Comparison of ENCODE assay signal across 21 cellular contexts in the genomic region with DNA sequence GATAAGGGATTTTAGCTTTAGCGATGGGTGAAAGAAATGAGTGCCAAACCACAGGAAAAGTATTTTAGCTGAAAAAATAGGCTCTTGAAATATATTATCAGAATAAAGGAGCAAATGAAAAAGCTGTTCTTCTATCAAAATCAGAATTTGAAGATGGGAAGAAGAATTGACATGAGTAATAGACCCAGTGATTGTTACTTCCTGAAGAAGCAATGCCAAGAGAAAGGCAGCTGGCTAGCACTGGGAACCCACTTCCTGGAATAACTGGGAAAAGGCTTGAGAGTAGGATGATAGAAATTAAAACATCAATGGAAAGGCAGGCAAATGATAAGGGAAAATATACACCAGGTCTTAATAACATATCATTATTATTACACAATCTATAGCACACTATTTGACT. TPM values are rescaled to one million over a fixed set of nuclear protein-coding genes. Genes with fewer than 3 reads are reported as not detected.
A peak's percentile ranks its signal among the peaks of the same experiment; 100 is the strongest.
DNase-seq lines count a peak whose midpoint lies in the region; ATAC-seq lines count a peak whose summit lies in the region.
"Had no signal": no experiment of that assay in that cellular context is flagged by ENCODE, and none has a peak within 500 bp of the region (broad histone marks: within the 10 kb centered on the region; RNA-seq: fewer than 3 reads in every experiment).

No MANE protein-coding gene starts in this region.

- no peak overlapping the region for H3K4me3 ChIP-seq in MG63
- H3K4me3 ChIP-seq: gastroesophageal sphincter, sigmoid colon, suprapubic skin had no signal

- DNase-seq in EH (ENCODE audit: low read depth) (peak; percentile 51), MG63 (peak; percentile 64), dermis blood vessel endothelial cell (peak; percentile 66), lung microvascular endothelial cell (ENCODE audit: low read depth in 2 of 2) (peak; percentile 45 to 71), NCI-H526 treated with DMSO at 0.1 percent for 48 hours (lab: John Stamatoyannopoulos, UW) (no peak), NCI-H446 treated with DMSO at 0.1 percent for 48 hours (lab: John Stamatoyannopoulos, UW) (no peak)
- no peak for DNase-seq in activated CD4-positive, alpha-beta T cell treated with anti-CD3 and anti-CD28 coated beads for 48 hours
- DNase-seq: activated gamma-delta T cell; activated T-cell treated with anti-CD3 and anti-CD28 coated beads, Interleukin-2, amount 50 U/mL, for 1 hour; C1 segment of cervical spinal cord; Calu3; hippocampal formation; NCI-H2029 treated with DMSO at 0.1 percent for 48 hours; NCI-H345; NCI-H774; sigmoid colon; stimulated activated CD4-positive, alpha-beta T cell treated with anti-CD3 and anti-CD28 coated beads, Interleukin-4, amount 100 ng/mL, for 4 hours; stimulated activated naive B cell treated with anti-CD40 and anti-IgM and Interleukin-4, amounts not matched to agents 10 μg/mL and 1 μg/mL and 100 μg/mL, for 72 hours had no signal

- no peaks in the 10 kb centered on the region for H3K9me3 ChIP-seq in MG63
- H3K9me3 ChIP-seq: gastroesophageal sphincter, sigmoid colon, suprapubic skin had no signal

- ATAC-seq in GM19452 (IDR thresholded peaks at IDR 0.05; ENCODE audit: unreplicated experiment) = no peak
- ATAC-seq: gastroesophageal sphincter; stimulated activated naive B cell treated with anti-CD40 and anti-IgM and Interleukin-4, amounts not matched to agents 10 μg/mL and 1 μg/mL and 100 μg/mL, for 72 hours had no signal

- H3K36me3 ChIP-seq in MG63 = no peaks in the 10 kb centered on the region
- H3K36me3 ChIP-seq: gastroesophageal sphincter, sigmoid colon, suprapubic skin had no signal

- H3K27me3 ChIP-seq in MG63 = no peaks in the 10 kb centered on the region
- H3K27me3 ChIP-seq: gastroesophageal sphincter, sigmoid colon, suprapubic skin had no signal

RNA-seq across cellular contexts. Expression of a gene that starts 29.9 kb away (rescaled TPM):
- 21.5 and 24.4 TPM in 2 replicates for total RNA-seq in MG63 (2014; rRNA removed; shearing (Covaris generic); ENCODE audit: low replicate concordance)
- total RNA-seq in dermis blood vessel endothelial cell (14.4 and 22.0 TPM in 2 replicates), lung microvascular endothelial cell (12.6 and 16.3 TPM in 2 replicates)

Comparison
In these comparisons a context has a peak if more than half of its experiments do, and no peak if none do; other contexts are left out.
1. DNase-seq: peak in EH (single experiment), MG63 (single experiment), dermis blood vessel endothelial cell (single experiment) and lung microvascular endothelial cell (2 of 2); none in NCI-H526 treated with DMSO at 0.1 percent for 48 hours (single experiment), NCI-H446 treated with DMSO at 0.1 percent for 48 hours (single experiment) and activated CD4-positive, alpha-beta T cell treated with anti-CD3 and anti-CD28 coated beads for 48 hours (single experiment).